Comparison of ENCODE assay signal across 23 cellular contexts in the genomic region with DNA sequence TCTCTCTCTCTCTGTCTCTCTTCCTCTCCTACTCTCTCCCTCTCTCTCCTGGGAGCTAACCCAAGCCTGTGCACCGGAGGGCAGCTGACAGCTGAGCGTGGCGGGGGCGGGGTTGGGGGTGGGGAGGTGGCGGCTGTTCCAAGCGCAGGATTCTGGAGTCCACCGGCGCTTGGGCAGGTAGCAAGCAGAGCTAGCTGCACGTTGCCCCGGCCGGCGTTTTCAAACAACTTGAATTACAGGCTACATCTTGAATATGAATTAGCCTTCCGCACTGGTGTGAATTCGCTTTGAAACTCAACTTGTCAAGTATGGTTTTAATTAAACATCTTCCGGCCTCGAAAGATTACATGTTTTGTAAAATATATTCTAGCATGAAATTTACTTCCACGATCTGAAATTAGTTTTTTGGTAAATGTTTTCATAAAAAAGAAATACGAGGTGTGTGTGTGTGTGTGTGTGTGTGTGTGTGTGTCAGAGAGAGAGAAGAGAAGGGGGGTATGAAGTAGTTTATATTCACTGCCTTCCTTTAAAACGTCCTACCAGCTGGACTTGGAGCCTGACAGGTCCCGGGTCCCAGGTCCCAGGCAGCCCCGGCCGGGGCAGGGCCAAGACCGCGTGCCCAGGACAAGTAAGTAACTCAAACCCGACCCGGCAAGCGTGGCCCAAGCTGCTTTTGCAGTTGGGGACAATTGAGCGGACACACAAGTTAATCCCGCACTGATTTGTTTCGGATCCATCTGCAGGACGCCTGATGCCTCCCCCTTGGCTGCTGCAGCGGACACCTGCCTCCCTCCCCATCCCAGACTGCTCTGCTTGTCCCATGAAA. TPM values are rescaled to one million over a fixed set of nuclear protein-coding genes. Genes with fewer than 3 reads are reported as not detected.
DNase-seq lines count a peak whose midpoint lies in the region; TF ChIP-seq lines count a peak whose summit lies in the region.
"Had no signal": no experiment of that assay in that cellular context is flagged by ENCODE, and none has a peak within 500 bp of the region (broad histone marks: within the 10 kb centered on the region; RNA-seq: fewer than 3 reads in every experiment).

No MANE protein-coding gene starts in this region.

- H3K9me3 ChIP-seq in SJCRH30 (replicated peaks) = no peaks in the 10 kb centered on the region
- H3K9me3 ChIP-seq in hepatocyte (ENCODE audit: low read depth) = no peaks in the 10 kb centered on the region
- H3K9me3 ChIP-seq in smooth muscle cell (replicated peaks; ENCODE audit: low read depth) = no peaks in the 10 kb centered on the region
- H3K9me3 ChIP-seq in Caco-2 = no peaks in the 10 kb centered on the region
- H3K9me3 ChIP-seq: BE2C had no signal

- H2AFZ ChIP-seq in hepatocyte (no peak overlapping the region), smooth muscle cell (ENCODE audit: low read depth) (no peak overlapping the region)

- BruUV-seq in Caco-2 (replicated peaks; lab: Mats Ljungman, UMichigan) = no TSS peak

- POLR2A ChIA-PET in Caco-2 (lab: Charles Lee) = no interaction called here

- CTCF ChIA-PET in Caco-2 (lab: Charles Lee) = no interaction called here

- H3K4me1 Mint-ChIP-seq in Caco-2 (ENCODE audit: low read depth, unreplicated experiment) (no peaks in the 10 kb centered on the region), endothelial cell (ENCODE audit: unreplicated experiment) (peaks cover 12% of the 10 kb centered on the region)

- H3K4me1 ChIP-seq in SJCRH30 (no peaks in the 10 kb centered on the region), hepatocyte (ENCODE audit: insufficient read depth) (peaks cover 5% of the 10 kb centered on the region), smooth muscle cell (ENCODE audit: low read depth) (peaks cover 11% of the 10 kb centered on the region), Caco-2 (no peaks in the 10 kb centered on the region)
- H3K4me1 ChIP-seq: BE2C had no signal

- no peaks in the 10 kb centered on the region for H3F3A ChIP-seq in smooth muscle cell (ENCODE audit: low read depth)

- no peaks in the 10 kb centered on the region for H3K36me3 ChIP-seq in SJCRH30
- no peaks in the 10 kb centered on the region for H3K36me3 ChIP-seq in hepatocyte (replicated peaks; ENCODE audit: insufficient read depth, low read depth)
- no peaks in the 10 kb centered on the region for H3K36me3 ChIP-seq in smooth muscle cell (ENCODE audit: low read depth)
- H3K36me3 ChIP-seq in Caco-2 (ENCODE audit: control insufficient read depth, insufficient read depth, low read length) = no peaks in the 10 kb centered on the region
- H3K36me3 ChIP-seq: BE2C had no signal

- peak; percentile 34 to 58 for DNase-seq in NCI-H524 (lab: John Stamatoyannopoulos, UW)
- no peak for DNase-seq in NCI-H524 treated with DMSO at 0.1 percent for 48 hours (lab: John Stamatoyannopoulos, UW)
- DNase-seq in SJCRH30 = peak; percentile 38 to 58
- DNase-seq in hepatocyte (ENCODE audit: low spot score) = no peak
- no peak for DNase-seq in smooth muscle cell (lab: John Stamatoyannopoulos, UW; ENCODE audit: unreplicated experiment)
- DNase-seq in Caco-2 = no peak
- no peak for DNase-seq in endothelial cell (ENCODE audit: low spot score)
- no peak for DNase-seq in NCI-H2107 (lab: John Stamatoyannopoulos, UW)
- DNase-seq: activated CD4-positive, alpha-beta T cell treated with anti-CD3 and anti-CD28 coated beads, Interleukin-2, amount 50 U/mL, for 1 hour; activated naive CD8-positive, alpha-beta T cell treated with anti-CD3 and anti-CD28 coated beads, Interleukin-2, amount 50 U/mL, for 24 hours; BE2C; cortex of kidney; EL; hippocampal formation; KG1; MV-4-11; NCI-H1930; right cardiac atrium; stimulated activated CD8-positive, alpha-beta memory T cell treated with anti-CD3 and anti-CD28 coated beads, Interleukin-4, amount 100 ng/mL, for 48 hours had no signal

- H3K9ac ChIP-seq in smooth muscle cell (ENCODE audit: low read depth) = no peak overlapping the region

- H3K27me3 ChIP-seq in SJCRH30 (no peaks in the 10 kb centered on the region), hepatocyte (peaks cover 99% of the 10 kb centered on the region), smooth muscle cell (ENCODE audit: low read depth) (peaks cover 100% of the 10 kb centered on the region), Caco-2 (replicated peaks; ENCODE audit: control insufficient read depth, insufficient read depth, low read length) (no peaks in the 10 kb centered on the region)
- H3K27me3 ChIP-seq: BE2C had no signal

- TF ChIP-seq CTCF in hepatocyte (IDR thresholded peaks at IDR 0.05; ENCODE audit: poor library complexity) (no peak), smooth muscle cell (IDR thresholded peaks at IDR 0.05; ENCODE audit: borderline replicate concordance, insufficient read depth, poor library complexity, severe bottlenecking) (no peak), Caco-2 (IDR thresholded peaks at IDR 0.05; ENCODE audit: insufficient read depth in 1 of 2, low read depth in 1 of 2, low read length in 1 of 2, severe bottlenecking in 1 of 2, unreplicated experiment in 1 of 2) (no peak), endothelial cell (IDR thresholded peaks at IDR 0.05; ENCODE audit: unreplicated experiment) (no peak)

- H3K4me3 ChIP-seq in SJCRH30 = 0 out of 2 replicates have a peak overlapping the region, but pooled peaks have one; percentile 14
- H3K4me3 ChIP-seq in hepatocyte = no peak overlapping the region
- H3K4me3 ChIP-seq in smooth muscle cell = no peak overlapping the region
- H3K4me3 ChIP-seq in Caco-2 (ENCODE audit: low read depth, low read length) = no peak overlapping the region

- H3K36me3 Mint-ChIP-seq in Caco-2 (ENCODE audit: insufficient read depth, unreplicated experiment) (no peaks in the 10 kb centered on the region), endothelial cell (ENCODE audit: low read depth, unreplicated experiment) (no peaks in the 10 kb centered on the region)

- no peaks in the 10 kb centered on the region for H3K9me3 Mint-ChIP-seq in Caco-2 (ENCODE audit: unreplicated experiment)
- no peaks in the 10 kb centered on the region for H3K9me3 Mint-ChIP-seq in endothelial cell (ENCODE audit: unreplicated experiment)
- H3K9me3 Mint-ChIP-seq: activated naive CD8-positive, alpha-beta T cell treated with anti-CD3 and anti-CD28 coated beads, Interleukin-2, amount 50 U/mL, for 24 hours had no signal

- H3K4me3 Mint-ChIP-seq in Caco-2 (ENCODE audit: unreplicated experiment) (no peak overlapping the region), endothelial cell (ENCODE audit: unreplicated experiment) (no peak overlapping the region)
- H3K4me3 Mint-ChIP-seq: activated naive CD8-positive, alpha-beta T cell treated with anti-CD3 and anti-CD28 coated beads, Interleukin-2, amount 50 U/mL, for 24 hours had no signal

- H3K9me2 ChIP-seq in hepatocyte (replicated peaks; ENCODE audit: insufficient read depth) = no peaks in the 10 kb centered on the region

- H3K79me2 ChIP-seq in hepatocyte (no peaks in the 10 kb centered on the region), smooth muscle cell (ENCODE audit: low read depth) (no peaks in the 10 kb centered on the region)

- peak overlapping the region; percentile 43 for H3K4me2 ChIP-seq in hepatocyte
- peak overlapping the region; percentile 72 for H3K4me2 ChIP-seq in smooth muscle cell

- intact Hi-C loops in Caco-2 (cut with micrococcal nuclease; ENCODE audit: unreplicated experiment) = no loop called here

- H3K27me3 Mint-ChIP-seq in Caco-2 (ENCODE audit: insufficient read depth, unreplicated experiment) (no peaks in the 10 kb centered on the region), endothelial cell (ENCODE audit: unreplicated experiment) (peaks cover 53% of the 10 kb centered on the region)

- H4K20me1 ChIP-seq in hepatocyte (ENCODE audit: insufficient read depth, poor library complexity, severe bottlenecking) (no peaks in the 10 kb centered on the region), smooth muscle cell (ENCODE audit: low read depth) (no peaks in the 10 kb centered on the region)

- WGBS in hepatocyte (ENCODE audit: low lambda C conversion rate, missing lambda C conversion rate) = 6% methylated on average over 32 of the region's 32 CpGs
- WGBS in smooth muscle cell (ENCODE audit: low lambda C conversion rate) = 5% methylated on average over 32 of the region's 32 CpGs

- H3K27ac ChIP-seq in SJCRH30 (no peak overlapping the region), hepatocyte (no peak overlapping the region), smooth muscle cell (ENCODE audit: low read depth) (no peak overlapping the region)

- H3K27ac Mint-ChIP-seq in Caco-2 (ENCODE audit: unreplicated experiment) (no peak overlapping the region), endothelial cell (ENCODE audit: unreplicated experiment) (no peak overlapping the region)
- H3K27ac Mint-ChIP-seq: activated naive CD8-positive, alpha-beta T cell treated with anti-CD3 and anti-CD28 coated beads, Interleukin-2, amount 50 U/mL, for 24 hours had no signal

RNA-seq across cellular contexts. Expression of a gene that starts 9.0 kb away (rescaled TPM):
- 3.1 and 3.4 TPM in 2 replicates for total RNA-seq in SJCRH30 (2014; rRNA removed; shearing (Covaris generic))
- total RNA-seq in hepatocyte = 1.9 and 2.2 TPM in 2 replicates
- polyA plus RNA-seq in hepatocyte = 2.6 and 3.5 TPM in 2 replicates
- 0.13 and 2.6 TPM in 2 replicates for total RNA-seq in smooth muscle cell
- polyA plus RNA-seq in smooth muscle cell = 0.43 and 1.9 TPM in 2 replicates
- 3.5 and 3.9 TPM in 2 replicates for total RNA-seq in Caco-2 (2022)
- not detected for total RNA-seq in endothelial cell (ENCODE audit: unreplicated experiment)
- total RNA-seq: A172, endothelial cell of umbilical vein, lung microvascular endothelial cell, omental fat pad, right cardiac atrium had no signal
- polyA plus RNA-seq: endothelial cell of umbilical vein, right cardiac atrium had no signal

RNA-seq across cellular contexts. Expression of a gene that starts 28.3 kb away (rescaled TPM):
- total RNA-seq in SJCRH30 (2014; rRNA removed; shearing (Covaris generic)) = not detected in 2 replicates
- total RNA-seq in hepatocyte (4.0 and 5.0 TPM in 2 replicates), smooth muscle cell (1.2 and 3.5 TPM in 2 replicates), Caco-2 (2022) (0.30 TPM in 1 of 2 replicates, not detected in the other), endothelial cell (ENCODE audit: unreplicated experiment) (0.18 TPM)
- polyA plus RNA-seq in hepatocyte (19.6 and 22.1 TPM in 2 replicates), smooth muscle cell (4.3 and 15.0 TPM in 2 replicates)
- total RNA-seq: A172, endothelial cell of umbilical vein, lung microvascular endothelial cell, right cardiac atrium had no signal
- polyA plus RNA-seq: endothelial cell of umbilical vein had no signal

Comparison
In these comparisons a context has a peak if more than half of its experiments do, and no peak if none do; other contexts are left out.
1. DNase-seq: peak in NCI-H524 (2 of 2) and SJCRH30 (2 of 2); none in NCI-H524 treated with DMSO at 0.1 percent for 48 hours (single experiment), hepatocyte (single experiment), smooth muscle cell (single experiment), Caco-2 (0 of 2), endothelial cell (single experiment) and NCI-H2107 (single experiment).